14 cellular contexts compared by ENCODE assay signal in genomic region chr6:31669676-31670075, GRCh38. TPM values are rescaled to one million over a fixed set of nuclear protein-coding genes. Genes with fewer than 3 reads are reported as not detected.
DNase-seq lines count a peak whose midpoint lies in the region; ATAC-seq, FAIRE-seq and TF ChIP-seq lines count a peak whose summit lies in the region.
"Had no signal": no experiment of that assay in that cellular context is flagged by ENCODE, and none has a peak within 500 bp of the region (broad histone marks: within the 10 kb centered on the region; RNA-seq: fewer than 3 reads in every experiment).

Gene LY6G5B (plus strand): TSS chr6:31669976. CDS start chr6:31670951, 975 bp downstream.

- intact Hi-C loops in IMR-90 (cut with micrococcal nuclease), result no loop called here
- intact Hi-C loops in ovary (cut with DNase I), result loop anchor here in 2 of 4 donors (5.0 to 10.0 kb wide), 3 partner anchors 58 to 295 kb away; partner anchors contain the start of gene DDAH2 (in 1 of the 2)

- TF ChIP-seq POLR2A in IMR-90 (IDR thresholded peaks at IDR 0.05; ENCODE audit: low read depth, low read length) (no peak), ovary (IDR thresholded peaks at IDR 0.05) (no peak)

- no peak within 1 kb of the TSS for H2AFZ ChIP-seq in SK-N-SH (ENCODE audit: low read depth)
- no peak within 1 kb of the TSS for H2AFZ ChIP-seq in IMR-90 (replicated peaks; ENCODE audit: low read length, poor library complexity)
- H2AFZ ChIP-seq in astrocyte (ENCODE audit: low read depth, low read length), result no peak within 1 kb of the TSS

- CTCF ChIA-PET in SK-N-SH (lab: Yijun Ruan, JAX) (interaction anchor here (0.8 to 2.2 kb wide), 3 partner anchors 10 to 127 kb away, joined by 3 to 6 read pairs (median 3); partner anchors contain the start of gene LY6G5C), IMR-90 (lab: Yijun Ruan, JAX) (no interaction called here)

- H4K20me1 ChIP-seq in SK-N-SH (ENCODE audit: insufficient read depth) (no peaks in the 10 kb centered on the region), IMR-90 (ENCODE audit: insufficient read depth, low read length) (peaks cover 6% of the 10 kb centered on the region), astrocyte (ENCODE audit: insufficient read depth, low read length) (peaks cover 50% of the 10 kb centered on the region)

- H3K27me3 ChIP-seq in SK-N-SH (ENCODE audit: insufficient read depth) (no peaks in the 10 kb centered on the region), IMR-90 (ENCODE audit: control insufficient read depth, insufficient read depth, low read length) (no peaks in the 10 kb centered on the region), astrocyte (ENCODE audit: insufficient read depth, low read length) (no peaks in the 10 kb centered on the region), ovary (no peaks in the 10 kb centered on the region)
- H3K27me3 ChIP-seq: adrenal gland had no signal

- H3K9me3 Mint-ChIP-seq in astrocyte (ENCODE audit: unreplicated experiment), result no peaks in the 10 kb centered on the region

- TF ChIP-seq RAD21 in SK-N-SH (IDR thresholded peaks at IDR 0.05; ENCODE audit: low read length) (no peak), IMR-90 (IDR thresholded peaks at IDR 0.05; ENCODE audit: low read length) (no peak)

- dilution Hi-C loops in IMR-90 (cut with HindIII; ENCODE audit: low sequenced_read_pairs, unreplicated experiment), result no loop called here

- no peak within 1 kb of the TSS for H4K5ac ChIP-seq in IMR-90 (ENCODE audit: low read depth, low read length)

- H3K23ac ChIP-seq in IMR-90 (ENCODE audit: low read depth, low read length), result no peak within 1 kb of the TSS

- peak within 1 kb of the TSS; percentile 87 for H2AK9ac ChIP-seq in IMR-90 (replicated peaks; ENCODE audit: low read depth, low read length, poor library complexity)

- in situ Hi-C loops in IMR-90 (cut with MboI; ENCODE audit: low sequenced_read_pairs), result no loop called here

- H3K9ac ChIP-seq in SK-N-SH (no peak within 1 kb of the TSS), IMR-90 (ENCODE audit: low read depth, low read length) (no peak within 1 kb of the TSS), astrocyte (ENCODE audit: low read length) (no peak within 1 kb of the TSS)

- no peaks in the 10 kb centered on the region for H3K9me2 ChIP-seq in SK-N-SH

- POLR2A ChIA-PET in SK-N-SH (lab: Yijun Ruan, JAX), result no interaction called here
- POLR2A ChIA-PET in IMR-90 (lab: Charles Lee; ENCODE audit: unreplicated experiment), result no interaction called here

- no peak within 1 kb of the TSS for H3K56ac ChIP-seq in IMR-90 (ENCODE audit: extremely low read depth, insufficient read depth, low read length)

- DNase-seq in SK-N-SH, result no peak
- DNase-seq in IMR-90, result no peak
- no peak for DNase-seq in astrocyte (ENCODE audit: low read depth)
- no peak for DNase-seq in ovary
- DNase-seq in NAMALWA (ENCODE audit: low spot score), result no peak
- no peak for DNase-seq in T1000 (lab: John Stamatoyannopoulos, UW)
- DNase-seq: activated CD4-positive, alpha-beta T cell treated with anti-CD3 and anti-CD28 coated beads, Interleukin-2, amount 50 U/mL, for 4 hours; adrenal gland; DMS 273 treated with DMSO at 0.1 percent for 48 hours; MM.1S had no signal

- peak within 1 kb of the TSS; percentile 60 for H3K4ac ChIP-seq in IMR-90 (ENCODE audit: low read depth, low read length)

- 91% methylated on average over 8 of the region's 8 CpGs for WGBS in SK-N-SH (ENCODE audit: low lambda C conversion rate)
- WGBS in IMR-90 (ENCODE audit: extremely low coverage in 2 of 2, insufficient read length in 1 of 2), 2 experiments, result 63% methylated on average over 2 of the region's 8 CpGs; no CpG with 5 or more reads in 1 of the 2 experiments
- 69 to 80% (median 71%) methylated on average over 8 of the region's 8 CpGs for WGBS in ovary, 3 donors

- ATAC-seq in SK-N-SH treated with all-trans-retinoic acid at 6 μM for 48 hours, result no peak
- ATAC-seq in IMR-90 (ENCODE audit: low read depth), result no peak
- no peak for ATAC-seq in GM18868 (IDR thresholded peaks at IDR 0.05; ENCODE audit: unreplicated experiment)

- FAIRE-seq in astrocyte (lab: Jason Lieb, UNC), result no peak

- H3K36me3 ChIP-seq in SK-N-SH (replicated peaks in 1 of 2; ENCODE audit: control insufficient read depth in 1 of 2, insufficient read depth in 2 of 2, low read length in 1 of 2), result peaks cover 28 to 53% of the 10 kb centered on the region in 2 experiments
- H3K36me3 ChIP-seq in IMR-90 (ENCODE audit: control insufficient read depth, insufficient read depth, low read length), result peaks cover 55% of the 10 kb centered on the region
- H3K36me3 ChIP-seq in astrocyte (ENCODE audit: insufficient read depth, low read length), result peaks cover 45% of the 10 kb centered on the region
- no peaks in the 10 kb centered on the region for H3K36me3 ChIP-seq in ovary

- no peak within 1 kb of the TSS for H3K18ac ChIP-seq in IMR-90 (ENCODE audit: low read depth, low read length)

- peak within 1 kb of the TSS; percentile 78; the same call in 1 of the 2 replicates for H2AK5ac ChIP-seq in IMR-90 (ENCODE audit: low read depth, low read length)

- peaks cover 5 to 8% of the 10 kb centered on the region in 2 experiments; a peak in 2 of 4 replicates for H3K4me1 ChIP-seq in SK-N-SH (ENCODE audit: control insufficient read depth in 1 of 2, insufficient read depth in 2 of 2, low read depth in 1 of 2, low read length in 1 of 2)
- peaks cover 4% of the 10 kb centered on the region; the same call in 1 of the 2 replicates for H3K4me1 ChIP-seq in IMR-90 (ENCODE audit: control insufficient read depth, insufficient read depth, low read length)
- H3K4me1 ChIP-seq in astrocyte (ENCODE audit: insufficient read depth, low read length), result peaks cover 7% of the 10 kb centered on the region
- peaks cover 2% of the 10 kb centered on the region for H3K4me1 ChIP-seq in ovary (ENCODE audit: insufficient read depth)

- H2BK5ac ChIP-seq in IMR-90 (ENCODE audit: low read depth, low read length, poor library complexity, severe bottlenecking), result peak within 1 kb of the TSS; percentile 32

- peaks cover 12% of the 10 kb centered on the region for H3F3A ChIP-seq in SK-N-SH (replicated peaks; ENCODE audit: insufficient read depth)

- H3K4me3 Mint-ChIP-seq in astrocyte (ENCODE audit: unreplicated experiment), result no peak within 1 kb of the TSS

- no peak within 1 kb of the TSS for H2BK15ac ChIP-seq in IMR-90 (ENCODE audit: low read depth, low read length)

- H3K4me1 Mint-ChIP-seq in astrocyte (ENCODE audit: low read depth, unreplicated experiment), result peaks cover 15% of the 10 kb centered on the region

- H3K79me2 ChIP-seq in SK-N-SH (ENCODE audit: insufficient read depth) (peaks cover 43% of the 10 kb centered on the region), astrocyte (ENCODE audit: insufficient read depth, low read length) (peaks cover 55% of the 10 kb centered on the region)

- H3K36me3 Mint-ChIP-seq in astrocyte (ENCODE audit: low read depth, unreplicated experiment), result peaks cover 18% of the 10 kb centered on the region

- H4K8ac ChIP-seq in IMR-90 (ENCODE audit: low read depth in 2 of 2, low read length in 2 of 2), result no peak within 1 kb of the TSS

- H3K27ac Mint-ChIP-seq in astrocyte (ENCODE audit: unreplicated experiment), result no peak within 1 kb of the TSS

- no TSS peak for BruUV-seq in IMR-90 (replicated peaks; lab: Mats Ljungman, UMichigan)

- H3K9me1 ChIP-seq in IMR-90 (ENCODE audit: insufficient read depth, low read length), result peaks cover 6% of the 10 kb centered on the region; the same call in 1 of the 2 replicates

- H3K9me3 ChIP-seq in SK-N-SH (no peaks in the 10 kb centered on the region), IMR-90 (ENCODE audit: control insufficient read depth, insufficient read depth, low read length) (no peaks in the 10 kb centered on the region), astrocyte (ENCODE audit: insufficient read depth, low read depth, low read length) (no peaks in the 10 kb centered on the region), ovary (no peaks in the 10 kb centered on the region)
- H3K9me3 ChIP-seq: adrenal gland had no signal

- H3K4me3 ChIP-seq in SK-N-SH (ENCODE audit: low read depth in 2 of 2, low read length in 1 of 2) (no peak within 1 kb of the TSS), IMR-90 (ENCODE audit: insufficient read depth, low read depth, low read length) (no peak within 1 kb of the TSS), astrocyte (ENCODE audit: insufficient read depth, low read depth, low read length) (no peak within 1 kb of the TSS), ovary (no peak within 1 kb of the TSS)
- H3K4me3 ChIP-seq: adrenal gland, coronary artery had no signal

- no peaks in the 10 kb centered on the region for H3K27me3 Mint-ChIP-seq in astrocyte (ENCODE audit: low read depth, unreplicated experiment)

- H3K4me2 ChIP-seq in SK-N-SH, result no peak within 1 kb of the TSS
- peak within 1 kb of the TSS; percentile 12; the same call in 1 of the 2 replicates for H3K4me2 ChIP-seq in IMR-90 (ENCODE audit: low read depth, low read length)
- H3K4me2 ChIP-seq in astrocyte (ENCODE audit: low read length), result no peak within 1 kb of the TSS

- H4K91ac ChIP-seq in IMR-90 (ENCODE audit: insufficient read depth, low read depth, low read length), result no peak within 1 kb of the TSS

- no peak within 1 kb of the TSS for H2BK120ac ChIP-seq in IMR-90 (ENCODE audit: low read depth, low read length)

- TF ChIP-seq CTCF in SK-N-SH (IDR thresholded peaks at IDR 0.05) (no peak), IMR-90 (conservative IDR thresholded peaks at IDR 0.05; ENCODE audit: low read depth, low read length) (no peak), astrocyte (IDR thresholded peaks at IDR 0.05; ENCODE audit: insufficient read depth, low read depth, low read length) (no peak), ovary (IDR thresholded peaks at IDR 0.05) (no peak)

- H3K14ac ChIP-seq in IMR-90 (replicated peaks; ENCODE audit: low read depth, low read length), result 0 out of 2 replicates have a peak within 1 kb of the TSS, but pooled peaks have one; percentile 8

- H3K79me1 ChIP-seq in IMR-90 (ENCODE audit: low read depth in 1 of 2, low read length in 2 of 2), result peaks cover 13 to 62% of the 10 kb centered on the region in 2 experiments

- TF ChIP-seq EP300 in SK-N-SH (IDR thresholded peaks at IDR 0.05; ENCODE audit: borderline replicate concordance in 1 of 2, low read depth in 1 of 2, low read length in 1 of 2), result no peak
- TF ChIP-seq EP300 in ovary (IDR thresholded peaks at IDR 0.05), result no peak

- H2BK20ac ChIP-seq in IMR-90 (ENCODE audit: low read depth, low read length), result 0 out of 2 replicates have a peak within 1 kb of the TSS, but pooled peaks have one; percentile 16

- H3K27ac ChIP-seq in SK-N-SH (ENCODE audit: low read depth in 2 of 2, low read length in 1 of 2) (no peak within 1 kb of the TSS), IMR-90 (ENCODE audit: insufficient read depth, low read length) (peak within 1 kb of the TSS; percentile 34; the same call in 1 of the 2 replicates), astrocyte (ENCODE audit: low read depth, low read length) (no peak within 1 kb of the TSS), ovary (no peak within 1 kb of the TSS)
- H3K27ac ChIP-seq: 22Rv1, adrenal gland, coronary artery had no signal

RNA-seq across cellular contexts. Expression of gene LY6G5B, which starts in this region (rescaled TPM):
- polyA plus RNA-seq in SK-N-SH (2012; rRNA removed), result 12.7 and 20.6 TPM in 2 replicates
- polyA plus RNA-seq in SK-N-SH (2012; cell fraction: cytosol; rRNA removed), result 1.0 and 1.7 TPM in 2 replicates
- 138 and 168 TPM in 2 replicates for polyA plus RNA-seq in SK-N-SH (2012; cell fraction: nucleus; rRNA removed)
- total RNA-seq in IMR-90 (2012; rRNA removed), result 1.9 and 2.2 TPM in 2 replicates
- polyA plus RNA-seq in IMR-90 (2012; rRNA removed), result 10.2 and 13.6 TPM in 2 replicates
- polyA plus RNA-seq in IMR-90 (2012; cell fraction: cytosol; rRNA removed), result 0.52 and 0.67 TPM in 2 replicates
- 151 and 158 TPM in 2 replicates for polyA plus RNA-seq in IMR-90 (2012; cell fraction: nucleus; rRNA removed; ENCODE audit: low replicate concordance)
- total RNA-seq in astrocyte, result 17.5 and 20.3 TPM in 2 replicates
- total RNA-seq in ovary, result 10 to 100 TPM in 5 of 7 donors, 1 to 10 TPM in 2; 8.5 to 28.4 (median 13.1) TPM
- 10 to 100 TPM; 11.4 to 15.0 TPM for polyA plus RNA-seq in ovary
